Comparison of ENCODE assay signal across 25 cellular contexts in the genomic region with DNA sequence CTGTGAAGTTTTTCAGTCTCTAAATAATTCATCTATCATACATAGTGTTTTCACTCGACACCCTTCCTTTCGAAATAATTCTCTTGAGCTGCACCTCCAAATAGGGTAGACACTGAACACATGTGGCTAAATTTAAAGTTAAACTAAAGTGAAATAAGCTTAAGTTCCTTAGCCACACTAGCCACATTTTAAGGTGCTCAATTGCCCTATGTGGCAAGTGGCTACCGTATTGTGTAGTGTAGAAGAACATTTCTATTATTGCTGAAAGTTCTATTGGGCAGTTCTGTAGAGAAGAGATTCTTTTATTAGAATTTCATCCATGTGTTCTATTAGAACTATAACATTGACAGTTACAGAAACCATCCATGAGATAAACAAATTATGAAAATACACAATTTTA.
"Had no signal": no experiment of that assay in that cellular context is flagged by ENCODE, and none has a peak within 500 bp of the region (broad histone marks: within the 10 kb centered on the region; RNA-seq: fewer than 3 reads in every experiment).

No MANE protein-coding gene starts in this region.

- DNase-seq: Kasumi-1; MM.1S; NCI-H1048; NCI-H1105; NCI-H1417; NCI-H146; NCI-H1694 treated with DMSO at 0.1 percent for 48 hours; NCI-H2029; NCI-H2081 treated with DMSO at 0.1 percent for 48 hours; NCI-H2171; NCI-H226; NCI-H446; NCI-H510A; NCI-H524 treated with DMSO at 0.1 percent for 48 hours; NCI-H69; NCI-H774; NK-92 treated with Interleukin-12 subunit alpha and Interleukin-12 subunit beta, amount 100 ng/mL, for 24 hours; PC-9; Peyer's patch; SHP77 treated with DMSO at 0.1 percent for 48 hours; SJCRH30; T-helper 1 cell had no signal

- ATAC-seq: K562, Right ventricle myocardium inferior, SK-N-SH treated with all-trans-retinoic acid at 6 μM for 48 hours had no signal

- FAIRE-seq: K562 had no signal
